In the genomic region with DNA sequence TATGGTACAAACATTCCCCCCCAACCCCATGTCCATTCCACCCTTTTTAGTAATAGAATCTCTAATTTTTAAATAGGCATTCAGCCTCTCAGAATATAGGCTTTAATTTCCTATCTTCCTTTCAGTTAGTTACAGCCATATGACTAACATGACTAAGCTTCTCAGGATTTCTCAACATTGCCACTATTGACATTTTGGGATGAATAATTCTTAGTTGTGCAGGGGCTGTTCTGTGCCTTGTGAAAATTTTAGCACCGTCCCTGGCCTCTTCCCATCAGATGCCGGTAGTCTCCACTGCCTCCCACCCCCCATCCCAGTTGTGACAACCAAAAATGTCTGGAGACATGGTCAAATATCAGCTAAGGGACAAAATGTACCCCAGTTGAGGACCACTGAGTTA, we compare ENCODE assay signal across 1 cellular context.
TF ChIP-seq lines count a peak whose summit lies in the region.

No MANE protein-coding gene starts in this region.

TF ChIP-seq in SK-N-SH treated with all-trans-retinoic acid at 6 μM for 48 hours, 23 proteins besides CTCF, POLR2A, EP300 and RAD21 (continued from another document):
- no peak for TF ChIP-seq CSRNP3 (CRISPR knock-in tag; IDR thresholded peaks at IDR 0.05)
- no peak for TF ChIP-seq OSR1 (CRISPR knock-in tag; IDR thresholded peaks at IDR 0.05)
- no peak for TF ChIP-seq TCF4 (CRISPR knock-in tag; IDR thresholded peaks at IDR 0.05; ENCODE audit: borderline replicate concordance)
- TF ChIP-seq, protein P1, sequence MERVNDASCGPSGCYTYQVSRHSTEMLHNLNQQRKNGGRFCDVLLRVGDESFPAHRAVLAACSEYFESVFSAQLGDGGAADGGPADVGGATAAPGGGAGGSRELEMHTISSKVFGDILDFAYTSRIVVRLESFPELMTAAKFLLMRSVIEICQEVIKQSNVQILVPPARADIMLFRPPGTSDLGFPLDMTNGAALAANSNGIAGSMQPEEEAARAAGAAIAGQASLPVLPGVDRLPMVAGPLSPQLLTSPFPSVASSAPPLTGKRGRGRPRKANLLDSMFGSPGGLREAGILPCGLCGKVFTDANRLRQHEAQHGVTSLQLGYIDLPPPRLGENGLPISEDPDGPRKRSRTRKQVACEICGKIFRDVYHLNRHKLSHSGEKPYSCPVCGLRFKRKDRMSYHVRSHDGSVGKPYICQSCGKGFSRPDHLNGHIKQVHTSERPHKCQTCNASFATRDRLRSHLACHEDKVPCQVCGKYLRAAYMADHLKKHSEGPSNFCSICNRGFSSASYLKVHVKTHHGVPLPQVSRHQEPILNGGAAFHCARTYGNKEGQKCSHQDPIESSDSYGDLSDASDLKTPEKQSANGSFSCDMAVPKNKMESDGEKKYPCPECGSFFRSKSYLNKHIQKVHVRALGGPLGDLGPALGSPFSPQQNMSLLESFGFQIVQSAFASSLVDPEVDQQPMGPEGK (CRISPR knock-in tag; IDR thresholded peaks at IDR 0.05; ENCODE audit: borderline replicate concordance): no peak
